1 cellular context compared by ENCODE assay signal in the genomic region with DNA sequence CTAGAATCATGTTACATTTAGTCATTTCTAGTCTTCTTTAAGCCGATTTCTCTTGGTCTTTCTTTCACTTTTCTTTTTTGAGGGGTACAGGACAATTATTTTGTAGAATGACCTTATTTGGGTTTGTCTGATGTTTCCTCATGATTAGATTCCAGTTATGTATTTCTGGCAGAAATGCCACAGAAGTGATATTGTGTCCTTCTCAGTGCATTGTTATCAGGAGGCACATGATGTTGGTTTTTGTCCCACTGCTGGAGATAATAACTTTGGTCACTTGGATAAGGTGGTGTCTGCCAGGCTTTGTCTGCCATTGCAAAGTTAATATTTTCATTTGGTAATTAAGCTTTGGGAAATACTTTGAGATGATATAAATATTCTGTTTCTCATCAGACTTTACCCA.
TF ChIP-seq lines count a peak whose summit lies in the region.

No MANE protein-coding gene starts in this region.

TF ChIP-seq in K562, 482 proteins besides CTCF, POLR2A, EP300 and RAD21 (continued from another document and continues in another):
- TF ChIP-seq RHOXF2B (CRISPR knock-in tag; conservative IDR thresholded peaks at IDR 0.05) (no peak), ZNF212 (CRISPR knock-in tag; IDR thresholded peaks at IDR 0.05) (no peak), ZNF347 (CRISPR knock-in tag; IDR thresholded peaks at IDR 0.05; ENCODE audit: low read depth) (no peak), CREB1 (IDR thresholded peaks at IDR 0.05) (no peak), CREB1 (CRISPR knock-in tag; IDR thresholded peaks at IDR 0.05) (no peak), ZNF140 (CRISPR knock-in tag; IDR thresholded peaks at IDR 0.05) (no peak), KLF6 (CRISPR knock-in tag; IDR thresholded peaks at IDR 0.05; ENCODE audit: borderline replicate concordance) (no peak), POLR2B (IDR thresholded peaks at IDR 0.05; ENCODE audit: low read depth, partially characterized antibody) (no peak), TOE1 (IDR thresholded peaks at IDR 0.05; ENCODE audit: borderline replicate concordance) (no peak), TOE1 (CRISPR knock-in tag; IDR thresholded peaks at IDR 0.05; ENCODE audit: borderline replicate concordance, low read depth) (no peak), ZNF239 (CRISPR knock-in tag; IDR thresholded peaks at IDR 0.05) (peak; percentile 86), RBM17 (IDR thresholded peaks at IDR 0.05; ENCODE audit: borderline replicate concordance, low read depth, low read length) (no peak), BMI1 (IDR thresholded peaks at IDR 0.05; ENCODE audit: low read length) (no peak), SOX6 (IDR thresholded peaks at IDR 0.05) (peak; percentile 98), SREBF2 (CRISPR knock-in tag; IDR thresholded peaks at IDR 0.05) (no peak), ARHGAP35 (IDR thresholded peaks at IDR 0.05; ENCODE audit: partially characterized antibody) (no peak), ZNF764 (CRISPR knock-in tag; IDR thresholded peaks at IDR 0.05; ENCODE audit: low read depth) (no peak), IFI16 (CRISPR knock-in tag; IDR thresholded peaks at IDR 0.05) (no peak), ZC3H11A (IDR thresholded peaks at IDR 0.05; ENCODE audit: low read depth, low read length) (no peak), RCOR1 (IDR thresholded peaks at IDR 0.05; ENCODE audit: borderline replicate concordance in 1 of 2, low read depth in 2 of 2, low read length in 2 of 2) (peak; percentile 10 to 63; a peak in 1 of 4 replicates), CREM (IDR thresholded peaks at IDR 0.05; ENCODE audit: low read depth) (0 out of 2 replicates have a peak, but pooled peaks have one; percentile 22), ZFP1 (CRISPR knock-in tag; IDR thresholded peaks at IDR 0.05) (no peak), ZNF121 (CRISPR knock-in tag; conservative IDR thresholded peaks at IDR 0.05) (no peak), ETV6 (IDR thresholded peaks at IDR 0.05; ENCODE audit: borderline replicate concordance in 1 of 2, low read depth in 2 of 2, low read length in 1 of 2) (no peak), ETV6 (CRISPR knock-in tag; IDR thresholded peaks at IDR 0.05; ENCODE audit: borderline replicate concordance) (no peak), RAD51 (IDR thresholded peaks at IDR 0.05; ENCODE audit: borderline replicate concordance, low read depth) (no peak)
- TF ChIP-seq, protein P1, sequence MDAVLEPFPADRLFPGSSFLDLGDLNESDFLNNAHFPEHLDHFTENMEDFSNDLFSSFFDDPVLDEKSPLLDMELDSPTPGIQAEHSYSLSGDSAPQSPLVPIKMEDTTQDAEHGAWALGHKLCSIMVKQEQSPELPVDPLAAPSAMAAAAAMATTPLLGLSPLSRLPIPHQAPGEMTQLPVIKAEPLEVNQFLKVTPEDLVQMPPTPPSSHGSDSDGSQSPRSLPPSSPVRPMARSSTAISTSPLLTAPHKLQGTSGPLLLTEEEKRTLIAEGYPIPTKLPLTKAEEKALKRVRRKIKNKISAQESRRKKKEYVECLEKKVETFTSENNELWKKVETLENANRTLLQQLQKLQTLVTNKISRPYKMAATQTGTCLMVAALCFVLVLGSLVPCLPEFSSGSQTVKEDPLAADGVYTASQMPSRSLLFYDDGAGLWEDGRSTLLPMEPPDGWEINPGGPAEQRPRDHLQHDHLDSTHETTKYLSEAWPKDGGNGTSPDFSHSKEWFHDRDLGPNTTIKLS (IDR thresholded peaks at IDR 0.05; ENCODE audit: borderline replicate concordance, low read depth), result no peak
- TF ChIP-seq, protein P2, sequence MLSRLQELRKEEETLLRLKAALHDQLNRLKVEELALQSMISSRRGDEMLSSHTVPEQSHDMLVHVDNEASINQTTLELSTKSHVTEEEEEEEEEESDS (CRISPR knock-in tag; IDR thresholded peaks at IDR 0.05), result no peak
- TF ChIP-seq, protein P3, sequence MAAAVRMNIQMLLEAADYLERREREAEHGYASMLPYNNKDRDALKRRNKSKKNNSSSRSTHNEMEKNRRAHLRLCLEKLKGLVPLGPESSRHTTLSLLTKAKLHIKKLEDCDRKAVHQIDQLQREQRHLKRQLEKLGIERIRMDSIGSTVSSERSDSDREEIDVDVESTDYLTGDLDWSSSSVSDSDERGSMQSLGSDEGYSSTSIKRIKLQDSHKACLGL (CRISPR knock-in tag; IDR thresholded peaks at IDR 0.05; ENCODE audit: borderline replicate concordance, poor library complexity, severe bottlenecking), result no peak
- TF ChIP-seq, protein P4, sequence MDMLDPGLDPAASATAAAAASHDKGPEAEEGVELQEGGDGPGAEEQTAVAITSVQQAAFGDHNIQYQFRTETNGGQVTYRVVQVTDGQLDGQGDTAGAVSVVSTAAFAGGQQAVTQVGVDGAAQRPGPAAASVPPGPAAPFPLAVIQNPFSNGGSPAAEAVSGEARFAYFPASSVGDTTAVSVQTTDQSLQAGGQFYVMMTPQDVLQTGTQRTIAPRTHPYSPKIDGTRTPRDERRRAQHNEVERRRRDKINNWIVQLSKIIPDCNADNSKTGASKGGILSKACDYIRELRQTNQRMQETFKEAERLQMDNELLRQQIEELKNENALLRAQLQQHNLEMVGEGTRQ (CRISPR knock-in tag; IDR thresholded peaks at IDR 0.05), result no peak
- TF ChIP-seq, protein P5, sequence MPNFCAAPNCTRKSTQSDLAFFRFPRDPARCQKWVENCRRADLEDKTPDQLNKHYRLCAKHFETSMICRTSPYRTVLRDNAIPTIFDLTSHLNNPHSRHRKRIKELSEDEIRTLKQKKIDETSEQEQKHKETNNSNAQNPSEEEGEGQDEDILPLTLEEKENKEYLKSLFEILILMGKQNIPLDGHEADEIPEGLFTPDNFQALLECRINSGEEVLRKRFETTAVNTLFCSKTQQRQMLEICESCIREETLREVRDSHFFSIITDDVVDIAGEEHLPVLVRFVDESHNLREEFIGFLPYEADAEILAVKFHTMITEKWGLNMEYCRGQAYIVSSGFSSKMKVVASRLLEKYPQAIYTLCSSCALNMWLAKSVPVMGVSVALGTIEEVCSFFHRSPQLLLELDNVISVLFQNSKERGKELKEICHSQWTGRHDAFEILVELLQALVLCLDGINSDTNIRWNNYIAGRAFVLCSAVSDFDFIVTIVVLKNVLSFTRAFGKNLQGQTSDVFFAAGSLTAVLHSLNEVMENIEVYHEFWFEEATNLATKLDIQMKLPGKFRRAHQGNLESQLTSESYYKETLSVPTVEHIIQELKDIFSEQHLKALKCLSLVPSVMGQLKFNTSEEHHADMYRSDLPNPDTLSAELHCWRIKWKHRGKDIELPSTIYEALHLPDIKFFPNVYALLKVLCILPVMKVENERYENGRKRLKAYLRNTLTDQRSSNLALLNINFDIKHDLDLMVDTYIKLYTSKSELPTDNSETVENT (CRISPR knock-in tag; IDR thresholded peaks at IDR 0.05), result no peak
- TF ChIP-seq, protein P6, sequence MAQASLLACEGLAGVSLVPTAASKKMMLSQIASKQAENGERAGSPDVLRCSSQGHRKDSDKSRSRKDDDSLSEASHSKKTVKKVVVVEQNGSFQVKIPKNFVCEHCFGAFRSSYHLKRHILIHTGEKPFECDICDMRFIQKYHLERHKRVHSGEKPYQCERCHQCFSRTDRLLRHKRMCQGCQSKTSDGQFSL (CRISPR knock-in tag; IDR thresholded peaks at IDR 0.05), result no peak
- TF ChIP-seq, protein P6 (tag; IDR thresholded peaks at IDR 0.05), result no peak
- TF ChIP-seq, protein P7, sequence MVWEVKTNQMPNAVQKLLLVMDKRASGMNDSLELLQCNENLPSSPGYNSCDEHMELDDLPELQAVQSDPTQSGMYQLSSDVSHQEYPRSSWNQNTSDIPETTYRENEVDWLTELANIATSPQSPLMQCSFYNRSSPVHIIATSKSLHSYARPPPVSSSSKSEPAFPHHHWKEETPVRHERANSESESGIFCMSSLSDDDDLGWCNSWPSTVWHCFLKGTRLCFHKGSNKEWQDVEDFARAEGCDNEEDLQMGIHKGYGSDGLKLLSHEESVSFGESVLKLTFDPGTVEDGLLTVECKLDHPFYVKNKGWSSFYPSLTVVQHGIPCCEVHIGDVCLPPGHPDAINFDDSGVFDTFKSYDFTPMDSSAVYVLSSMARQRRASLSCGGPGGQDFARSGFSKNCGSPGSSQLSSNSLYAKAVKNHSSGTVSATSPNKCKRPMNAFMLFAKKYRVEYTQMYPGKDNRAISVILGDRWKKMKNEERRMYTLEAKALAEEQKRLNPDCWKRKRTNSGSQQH (CRISPR knock-in tag; IDR thresholded peaks at IDR 0.05), result no peak
- TF ChIP-seq, protein P8, sequence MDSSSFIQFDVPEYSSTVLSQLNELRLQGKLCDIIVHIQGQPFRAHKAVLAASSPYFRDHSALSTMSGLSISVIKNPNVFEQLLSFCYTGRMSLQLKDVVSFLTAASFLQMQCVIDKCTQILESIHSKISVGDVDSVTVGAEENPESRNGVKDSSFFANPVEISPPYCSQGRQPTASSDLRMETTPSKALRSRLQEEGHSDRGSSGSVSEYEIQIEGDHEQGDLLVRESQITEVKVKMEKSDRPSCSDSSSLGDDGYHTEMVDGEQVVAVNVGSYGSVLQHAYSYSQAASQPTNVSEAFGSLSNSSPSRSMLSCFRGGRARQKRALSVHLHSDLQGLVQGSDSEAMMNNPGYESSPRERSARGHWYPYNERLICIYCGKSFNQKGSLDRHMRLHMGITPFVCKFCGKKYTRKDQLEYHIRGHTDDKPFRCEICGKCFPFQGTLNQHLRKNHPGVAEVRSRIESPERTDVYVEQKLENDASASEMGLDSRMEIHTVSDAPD (CRISPR knock-in tag; IDR thresholded peaks at IDR 0.05), result no peak
- TF ChIP-seq, protein P9, sequence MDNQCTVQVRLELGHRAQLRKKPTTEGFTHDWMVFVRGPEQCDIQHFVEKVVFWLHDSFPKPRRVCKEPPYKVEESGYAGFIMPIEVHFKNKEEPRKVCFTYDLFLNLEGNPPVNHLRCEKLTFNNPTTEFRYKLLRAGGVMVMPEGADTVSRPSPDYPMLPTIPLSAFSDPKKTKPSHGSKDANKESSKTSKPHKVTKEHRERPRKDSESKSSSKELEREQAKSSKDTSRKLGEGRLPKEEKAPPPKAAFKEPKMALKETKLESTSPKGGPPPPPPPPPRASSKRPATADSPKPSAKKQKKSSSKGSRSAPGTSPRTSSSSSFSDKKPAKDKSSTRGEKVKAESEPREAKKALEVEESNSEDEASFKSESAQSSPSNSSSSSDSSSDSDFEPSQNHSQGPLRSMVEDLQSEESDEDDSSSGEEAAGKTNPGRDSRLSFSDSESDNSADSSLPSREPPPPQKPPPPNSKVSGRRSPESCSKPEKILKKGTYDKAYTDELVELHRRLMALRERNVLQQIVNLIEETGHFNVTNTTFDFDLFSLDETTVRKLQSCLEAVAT (IDR thresholded peaks at IDR 0.05), result no peak
- TF ChIP-seq, protein P10, sequence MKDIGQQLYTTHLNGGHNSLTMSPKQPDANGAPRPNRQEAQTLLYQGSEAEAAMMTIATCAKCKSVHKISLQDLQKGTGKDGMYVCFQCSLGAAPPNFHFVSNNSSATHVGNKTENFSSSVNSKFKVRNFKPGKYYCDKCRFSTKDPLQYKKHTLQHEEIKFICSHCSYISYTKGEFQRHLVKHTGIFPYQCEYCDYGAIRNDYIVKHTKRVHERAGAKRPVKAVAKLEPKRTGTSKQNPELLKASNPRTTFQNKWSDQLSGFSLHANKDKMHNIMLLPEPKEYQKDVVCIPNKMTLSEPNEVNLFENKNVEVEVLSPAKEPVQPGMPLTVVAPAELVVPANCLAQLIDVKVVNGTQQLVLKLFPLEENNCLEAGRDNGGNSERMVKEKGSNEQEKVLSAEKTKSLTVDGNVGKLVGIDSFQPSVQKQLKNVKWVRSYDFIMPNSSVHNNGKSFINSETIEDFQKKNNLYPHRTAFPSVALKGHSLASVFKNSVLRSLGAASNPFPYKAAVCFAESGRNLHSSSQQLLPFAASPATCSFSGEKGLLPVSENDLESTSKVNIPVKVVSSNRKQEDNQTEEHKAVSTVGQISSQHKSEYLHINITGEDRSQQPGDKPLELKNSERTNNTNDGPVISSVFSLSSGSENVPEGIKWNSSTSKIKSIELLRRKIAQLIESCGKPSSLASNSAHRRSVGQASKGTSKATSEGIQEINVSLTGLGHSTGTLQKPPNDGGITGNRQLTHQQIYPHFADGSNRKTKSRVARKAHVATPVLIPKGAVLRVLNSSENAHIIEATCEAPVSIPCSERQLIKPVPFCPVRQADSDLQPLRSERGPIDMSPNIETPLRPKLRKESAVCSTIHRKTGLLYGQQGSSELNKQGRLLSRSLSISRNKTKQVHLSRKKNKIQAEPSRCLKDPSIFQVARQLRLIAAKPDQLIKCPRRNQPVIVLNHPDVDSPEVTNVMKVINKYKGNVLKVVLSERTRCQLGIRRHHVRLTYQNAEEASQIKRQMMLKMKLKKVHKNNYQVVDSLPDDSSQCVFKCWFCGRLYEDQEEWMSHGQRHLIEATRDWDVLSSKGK (CRISPR knock-in tag; IDR thresholded peaks at IDR 0.05), result no peak
- TF ChIP-seq, protein P11, sequence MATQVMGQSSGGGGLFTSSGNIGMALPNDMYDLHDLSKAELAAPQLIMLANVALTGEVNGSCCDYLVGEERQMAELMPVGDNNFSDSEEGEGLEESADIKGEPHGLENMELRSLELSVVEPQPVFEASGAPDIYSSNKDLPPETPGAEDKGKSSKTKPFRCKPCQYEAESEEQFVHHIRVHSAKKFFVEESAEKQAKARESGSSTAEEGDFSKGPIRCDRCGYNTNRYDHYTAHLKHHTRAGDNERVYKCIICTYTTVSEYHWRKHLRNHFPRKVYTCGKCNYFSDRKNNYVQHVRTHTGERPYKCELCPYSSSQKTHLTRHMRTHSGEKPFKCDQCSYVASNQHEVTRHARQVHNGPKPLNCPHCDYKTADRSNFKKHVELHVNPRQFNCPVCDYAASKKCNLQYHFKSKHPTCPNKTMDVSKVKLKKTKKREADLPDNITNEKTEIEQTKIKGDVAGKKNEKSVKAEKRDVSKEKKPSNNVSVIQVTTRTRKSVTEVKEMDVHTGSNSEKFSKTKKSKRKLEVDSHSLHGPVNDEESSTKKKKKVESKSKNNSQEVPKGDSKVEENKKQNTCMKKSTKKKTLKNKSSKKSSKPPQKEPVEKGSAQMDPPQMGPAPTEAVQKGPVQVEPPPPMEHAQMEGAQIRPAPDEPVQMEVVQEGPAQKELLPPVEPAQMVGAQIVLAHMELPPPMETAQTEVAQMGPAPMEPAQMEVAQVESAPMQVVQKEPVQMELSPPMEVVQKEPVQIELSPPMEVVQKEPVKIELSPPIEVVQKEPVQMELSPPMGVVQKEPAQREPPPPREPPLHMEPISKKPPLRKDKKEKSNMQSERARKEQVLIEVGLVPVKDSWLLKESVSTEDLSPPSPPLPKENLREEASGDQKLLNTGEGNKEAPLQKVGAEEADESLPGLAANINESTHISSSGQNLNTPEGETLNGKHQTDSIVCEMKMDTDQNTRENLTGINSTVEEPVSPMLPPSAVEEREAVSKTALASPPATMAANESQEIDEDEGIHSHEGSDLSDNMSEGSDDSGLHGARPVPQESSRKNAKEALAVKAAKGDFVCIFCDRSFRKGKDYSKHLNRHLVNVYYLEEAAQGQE (CRISPR knock-in tag; IDR thresholded peaks at IDR 0.05; ENCODE audit: low read depth), result no peak
